ENCODE assay signal across 26 cellular contexts in the genomic region with DNA sequence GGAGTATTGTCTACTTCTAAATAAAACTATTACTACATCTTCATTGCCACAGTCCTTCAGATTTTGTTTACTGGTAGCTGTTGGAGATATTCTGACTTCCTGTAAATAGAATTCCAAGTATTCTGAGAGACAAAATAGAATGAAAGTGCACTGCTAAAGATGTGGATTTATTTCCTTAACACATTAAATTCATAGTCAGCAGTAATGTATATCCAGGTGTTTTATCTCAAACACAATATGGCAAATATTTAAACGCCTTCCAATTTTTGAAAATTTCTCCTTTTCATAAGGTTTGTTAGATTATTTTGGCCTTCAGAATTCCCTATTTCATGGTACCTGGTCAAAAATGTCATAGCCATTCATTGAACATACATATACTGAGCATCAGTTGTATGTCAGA.
"Had no signal": no experiment of that assay in that cellular context is flagged by ENCODE, and none has a peak within 500 bp of the region (broad histone marks: within the 10 kb centered on the region; RNA-seq: fewer than 3 reads in every experiment).

No MANE protein-coding gene starts in this region.

- H3K4me3 ChIP-seq: coronary artery, esophagus squamous epithelium, gastrocnemius medialis, heart right ventricle, left lung, lower lobe of right lung, mucosa of descending colon had no signal

- H3K27ac Mint-ChIP-seq: effector memory CD8-positive, alpha-beta T cell; endodermal cell; mesothelial cell of epicardium; naive B cell had no signal

- FAIRE-seq: endometrium, islet of Langerhans, keratinocyte had no signal

- DNase-seq: effector CD8-positive, alpha-beta T cell; effector memory CD8-positive, alpha-beta T cell; endodermal cell; erythroblast; esophagus squamous epithelium; foreskin fibroblast; foreskin melanocyte; gastrocnemius medialis; glutamatergic neuron; head of caudate nucleus; heart right ventricle; hippocampal formation; left cardiac atrium; left lung; left ventricle myocardium superior; lower lobe of right lung; mesenchymal stem cell; mucosa of descending colon; naive B cell had no signal

- H3K4me1 ChIP-seq: esophagus squamous epithelium, gastrocnemius medialis, heart right ventricle, left lung, lower lobe of right lung had no signal

- H3K4me1 Mint-ChIP-seq: endodermal cell, naive B cell had no signal

- H3K27ac ChIP-seq: coronary artery, epithelial cell of prostate, esophagus squamous epithelium, gastrocnemius medialis, heart right ventricle, left lung, lower lobe of right lung had no signal

- H3K36me3 Mint-ChIP-seq: mesothelial cell of epicardium, naive B cell had no signal

- ATAC-seq: effector memory CD8-positive, alpha-beta T cell; esophagus mucosa; gastrocnemius medialis; heart right ventricle; left cardiac atrium; left lung; left ventricle myocardium superior; lower lobe of right lung; mucosa of descending colon had no signal

- H3K4me3 Mint-ChIP-seq: effector memory CD8-positive, alpha-beta T cell; endodermal cell; mesothelial cell of epicardium; naive B cell had no signal

- H3K9me3 Mint-ChIP-seq: endodermal cell, mesothelial cell of epicardium had no signal

- H3K27me3 ChIP-seq: esophagus squamous epithelium, gastrocnemius medialis, heart right ventricle, left lung had no signal

- H3K36me3 ChIP-seq: esophagus squamous epithelium, gastrocnemius medialis, heart right ventricle, left lung, lower lobe of right lung had no signal

- H3K9me3 ChIP-seq: esophagus squamous epithelium, gastrocnemius medialis, heart right ventricle, left lung, lower lobe of right lung, mucosa of descending colon had no signal

- H3K27me3 Mint-ChIP-seq: effector memory CD8-positive, alpha-beta T cell; naive B cell had no signal
